8 cellular contexts compared by ENCODE assay signal in the genomic region with DNA sequence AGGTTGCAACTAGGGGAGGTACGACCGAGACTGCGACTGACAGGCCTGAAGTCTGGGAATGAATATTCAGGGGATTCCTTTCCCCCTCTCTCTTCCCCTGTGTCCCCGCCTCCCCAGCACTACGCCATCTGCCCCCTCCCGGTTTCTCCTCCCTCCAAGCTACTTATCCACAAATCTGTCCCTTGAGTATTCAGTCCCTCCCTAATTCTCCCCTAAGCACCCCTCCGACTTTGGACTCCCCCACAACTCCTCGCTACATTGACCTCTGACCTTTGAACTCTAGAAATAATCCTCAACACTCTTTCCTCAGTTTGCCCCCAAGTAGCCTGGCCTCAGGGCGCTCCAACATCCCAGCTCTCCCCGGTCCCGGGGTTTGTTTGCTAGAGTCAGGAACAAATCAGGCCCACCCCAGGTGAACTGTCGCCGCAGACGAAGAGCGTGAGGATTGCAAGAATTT. TPM values are rescaled to one million over a fixed set of nuclear protein-coding genes. Genes with fewer than 3 reads are reported as not detected.
DNase-seq lines count a peak whose midpoint lies in the region; ATAC-seq and TF ChIP-seq lines count a peak whose summit lies in the region.

No MANE protein-coding gene starts in this region.

- TF ChIP-seq CTCF in AG04450 (IDR thresholded peaks at IDR 0.05; ENCODE audit: low read depth, low read length) = no peak

- H3K27me3 Mint-ChIP-seq in stimulated activated naive B cell treated with anti-CD40 and anti-IgM and Interleukin-4, amounts not matched to agents 10 μg/mL and 1 μg/mL and 100 μg/mL, for 72 hours = no peaks in the 10 kb centered on the region

- H3K4me1 Mint-ChIP-seq in stimulated activated naive B cell treated with anti-CD40 and anti-IgM and Interleukin-4, amounts not matched to agents 10 μg/mL and 1 μg/mL and 100 μg/mL, for 72 hours = peaks cover 26 to 63% of the 10 kb centered on the region in 2 donors

- H3K9me3 ChIP-seq in AG04450 (ENCODE audit: control insufficient read depth, insufficient read depth, low read length) = no peaks in the 10 kb centered on the region

- peak overlapping the region; percentile 92 to 94 for H3K4me3 Mint-ChIP-seq in stimulated activated naive B cell treated with anti-CD40 and anti-IgM and Interleukin-4, amounts not matched to agents 10 μg/mL and 1 μg/mL and 100 μg/mL, for 72 hours

- ATAC-seq in GM19397 (IDR thresholded peaks at IDR 0.05; ENCODE audit: unreplicated experiment) = peak; percentile 5
- ATAC-seq in stimulated activated naive B cell treated with anti-CD40 and anti-IgM and Interleukin-4, amounts not matched to agents 10 μg/mL and 1 μg/mL and 100 μg/mL, for 72 hours (replicated peaks) = peak in 1 of 2 donors; percentile 2
- ATAC-seq in activated CD4-positive, CD25-positive, alpha-beta regulatory T cell treated with anti-CD3 and anti-CD28 coated beads, Interleukin-2, amount 50 U/mL, for 24 hours = no peak

- CTCF ChIA-PET in AG04450 (lab: Charles Lee) = interaction anchor here (0.5 to 1.8 kb wide), 4 partner anchors 10 to 66 kb away, joined by 3 to 8 read pairs (median 4); partner anchors contain the start of gene TMOD4

- peaks cover 31 to 50% of the 10 kb centered on the region in 2 donors for H3K36me3 Mint-ChIP-seq in stimulated activated naive B cell treated with anti-CD40 and anti-IgM and Interleukin-4, amounts not matched to agents 10 μg/mL and 1 μg/mL and 100 μg/mL, for 72 hours

- H3K9me3 Mint-ChIP-seq in stimulated activated naive B cell treated with anti-CD40 and anti-IgM and Interleukin-4, amounts not matched to agents 10 μg/mL and 1 μg/mL and 100 μg/mL, for 72 hours = no peaks in the 10 kb centered on the region

- no peaks in the 10 kb centered on the region for H3K27me3 ChIP-seq in AG04450 (ENCODE audit: control insufficient read depth, insufficient read depth, low read length)

- peak overlapping the region; percentile 99 for H3K4me3 ChIP-seq in AG04450 (ENCODE audit: low read depth, low read length)

- POLR2A ChIA-PET in AG04450 (lab: Yijun Ruan, JAX) = interaction anchor here (0.5 kb wide), 1 partner anchor 125 kb away, joined by 3 read pairs; no protein-coding TSS in a partner anchor

- peak overlapping the region; percentile 96 for H3K27ac Mint-ChIP-seq in stimulated activated naive B cell treated with anti-CD40 and anti-IgM and Interleukin-4, amounts not matched to agents 10 μg/mL and 1 μg/mL and 100 μg/mL, for 72 hours

- DNase-seq in AG04450 (ENCODE audit: low read depth, low spot score) (no peak), NCI-H526 treated with DMSO at 0.1 percent for 48 hours (lab: John Stamatoyannopoulos, UW) (peak; percentile 79), caudate nucleus (lab: John Stamatoyannopoulos, UW) (peak in 47 of 61 donors; percentile 13 to 86 (median 63)), kidney tubule cell (ENCODE audit: low spot score) (peak; percentile 45), middle frontal gyrus (ENCODE audit: extremely low spot score, low spot score) (no peak)
- no peak for DNase-seq in stimulated activated naive B cell treated with anti-CD40 and anti-IgM and Interleukin-4, amounts not matched to agents 10 μg/mL and 1 μg/mL and 100 μg/mL, for 72 hours

- peak overlapping the region; percentile 87 for H3K27ac ChIP-seq in AG04450 (ENCODE audit: low read depth, low read length)
- H3K27ac ChIP-seq in caudate nucleus (ENCODE audit: low read depth, low read length) = peak overlapping the region; percentile 86

RNA-seq across cellular contexts. Expression of gene LYSMD1, which starts 0.4 kb away (rescaled TPM):
- polyA plus RNA-seq in AG04450 (2011; rRNA removed) = 9.1 and 9.6 TPM in 2 replicates
- polyA minus RNA-seq in AG04450 (2011; rRNA and poly(A)+ RNA removed) = 11.7 and 14.0 TPM in 2 replicates

RNA-seq across cellular contexts. Expression of gene SCNM1, which starts 0.6 kb away (rescaled TPM):
- 24.9 and 29.2 TPM in 2 replicates for polyA plus RNA-seq in AG04450 (2011; rRNA removed)
- 13.1 and 16.5 TPM in 2 replicates for polyA minus RNA-seq in AG04450 (2011; rRNA and poly(A)+ RNA removed)

RNA-seq across cellular contexts. Expression of gene TNFAIP8L2, which starts 8.9 kb away (rescaled TPM):
- polyA plus RNA-seq in AG04450 (2011; rRNA removed) = not detected in 2 replicates
- polyA minus RNA-seq in AG04450 (2011; rRNA and poly(A)+ RNA removed) = not detected in 2 replicates

RNA-seq across cellular contexts. Expression of gene TMOD4, which starts 10.5 kb away (rescaled TPM):
- not detected in 2 replicates for polyA plus RNA-seq in AG04450 (2011; rRNA removed)
- 0.48 TPM in 1 of 2 replicates, not detected in the other for polyA minus RNA-seq in AG04450 (2011; rRNA and poly(A)+ RNA removed)

RNA-seq across cellular contexts. Expression of gene SEMA6C, which starts 18.9 kb away (rescaled TPM):
- polyA plus RNA-seq in AG04450 (2011; rRNA removed) = 1.3 and 1.8 TPM in 2 replicates
- 1.9 and 2.4 TPM in 2 replicates for polyA minus RNA-seq in AG04450 (2011; rRNA and poly(A)+ RNA removed)

Comparison
In these comparisons a context has a peak if more than half of its experiments do, and no peak if none do; other contexts are left out.
1. DNase-seq: peak in NCI-H526 treated with DMSO at 0.1 percent for 48 hours (single experiment), caudate nucleus (47 of 61) and kidney tubule cell (single experiment); none in AG04450 (single experiment), stimulated activated naive B cell treated with anti-CD40 and anti-IgM and Interleukin-4, amounts not matched to agents 10 μg/mL and 1 μg/mL and 100 μg/mL, for 72 hours (single experiment) and middle frontal gyrus (single experiment).